In the genomic region with DNA sequence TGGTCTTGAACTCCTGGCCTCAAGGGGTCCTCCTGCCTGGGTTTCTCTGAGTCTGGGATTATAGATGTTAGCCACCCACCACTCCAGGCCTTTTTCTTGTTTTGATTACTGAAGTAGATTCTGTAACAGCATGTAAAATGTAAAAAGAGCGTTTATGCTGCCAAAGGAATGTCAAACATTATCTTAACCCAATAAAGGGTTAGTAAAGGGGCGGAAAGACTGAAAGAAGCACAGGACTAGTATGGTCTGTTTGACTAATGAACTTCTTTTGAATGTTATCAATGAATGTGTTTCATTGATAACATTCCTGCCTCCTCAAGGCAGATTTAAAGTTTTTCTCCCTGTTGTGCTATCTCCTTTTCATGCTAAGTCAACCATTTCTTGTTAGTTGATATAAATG, we compare ENCODE assay signal across 25 cellular contexts. TPM values are rescaled to one million over a fixed set of nuclear protein-coding genes. Genes with fewer than 3 reads are reported as not detected.
DNase-seq lines count a peak whose midpoint lies in the region; TF ChIP-seq lines count a peak whose summit lies in the region.
"Had no signal": no experiment of that assay in that cellular context is flagged by ENCODE, and none has a peak within 500 bp of the region (broad histone marks: within the 10 kb centered on the region; RNA-seq: fewer than 3 reads in every experiment).

No MANE protein-coding gene starts in this region.

- H3K27me3 ChIP-seq in HL-60 (ENCODE audit: insufficient read depth, poor library complexity, severe bottlenecking) = no peaks in the 10 kb centered on the region
- no peaks in the 10 kb centered on the region for H3K27me3 ChIP-seq in hepatocyte
- H3K27me3 ChIP-seq in suprapubic skin = no peaks in the 10 kb centered on the region
- H3K27me3 ChIP-seq: BLaER1, left lung, Peyer's patch, sigmoid colon, upper lobe of right lung had no signal

- H3K4me3 ChIP-seq in HL-60 (replicated peaks; ENCODE audit: insufficient read depth, low read length) = no peak overlapping the region
- H3K4me3 ChIP-seq in hepatocyte = no peak overlapping the region
- no peak overlapping the region for H3K4me3 ChIP-seq in suprapubic skin
- H3K4me3 ChIP-seq: BLaER1, left lung, Peyer's patch, sigmoid colon, upper lobe of right lung had no signal

- no peaks in the 10 kb centered on the region for H3K9me2 ChIP-seq in hepatocyte (replicated peaks; ENCODE audit: insufficient read depth)

- H2AFZ ChIP-seq in hepatocyte = no peak overlapping the region

- peak overlapping the region; percentile 19 for H3K4me3 Mint-ChIP-seq in progenitor cell of endocrine pancreas (ENCODE audit: low read depth)
- H3K4me3 Mint-ChIP-seq: activated T-cell treated with anti-CD3 and anti-CD28 coated beads, Interleukin-2, amount 50 U/mL, for 72 hours; naive B cell; T-helper 2 cell treated with Interferon-gamma antibody and Interleukin-4, amounts not matched to agents 5 μg/mL and 100 μg/mL, for 36 hours had no signal

- no peak for TF ChIP-seq POLR2A in suprapubic skin (IDR thresholded peaks at IDR 0.05)

- H4K20me1 ChIP-seq in hepatocyte (ENCODE audit: insufficient read depth, poor library complexity, severe bottlenecking) = no peaks in the 10 kb centered on the region

- peak overlapping the region; percentile 86 for H3K27ac ChIP-seq in HL-60 (replicated peaks)
- peak overlapping the region; percentile 42 for H3K27ac ChIP-seq in cingulate gyrus (ENCODE audit: low read depth, low read length)
- peak overlapping the region; percentile 59 for H3K27ac ChIP-seq in hepatocyte
- no peak overlapping the region for H3K27ac ChIP-seq in suprapubic skin
- H3K27ac ChIP-seq: BLaER1, sigmoid colon, upper lobe of right lung had no signal

- H3K4me1 Mint-ChIP-seq in progenitor cell of endocrine pancreas (ENCODE audit: low read depth) = peaks cover 61% of the 10 kb centered on the region

- H3K36me3 ChIP-seq in hepatocyte (replicated peaks; ENCODE audit: insufficient read depth, low read depth) = no peaks in the 10 kb centered on the region
- H3K36me3 ChIP-seq in suprapubic skin = no peaks in the 10 kb centered on the region
- H3K36me3 ChIP-seq: left lung, Peyer's patch, sigmoid colon, upper lobe of right lung had no signal

- H3K4me1 ChIP-seq in hepatocyte (ENCODE audit: insufficient read depth) (peaks cover 28% of the 10 kb centered on the region), suprapubic skin (peaks cover 32% of the 10 kb centered on the region)
- H3K4me1 ChIP-seq: BLaER1 had no signal

- peak overlapping the region; percentile 72 for H3K27ac Mint-ChIP-seq in progenitor cell of endocrine pancreas
- H3K27ac Mint-ChIP-seq: activated T-cell treated with anti-CD3 and anti-CD28 coated beads, Interleukin-2, amount 50 U/mL, for 72 hours; T-helper 2 cell treated with Interferon-gamma antibody and Interleukin-4, amounts not matched to agents 5 μg/mL and 100 μg/mL, for 36 hours had no signal

- DNase-seq in HL-60 (ENCODE audit: low read depth in 1 of 2, low spot score in 1 of 2) (no peak), hepatocyte (ENCODE audit: low spot score) (no peak), progenitor cell of endocrine pancreas (ENCODE audit: low spot score, unreplicated experiment) (no peak), NCI-H1417 treated with DMSO at 0.1 percent for 48 hours (lab: John Stamatoyannopoulos, UW) (no peak), NCI-H510A (lab: John Stamatoyannopoulos, UW) (no peak), amygdala (lab: John Stamatoyannopoulos, UW) (no peak), suprapubic skin (ENCODE audit: low spot score in 2 of 2) (no peak)
- DNase-seq: activated CD4-positive, alpha-beta T cell treated with anti-CD3 and anti-CD28 coated beads, Interleukin-2, amount 50 U/mL, for 48 hours; activated CD4-positive, CD25-positive, alpha-beta regulatory T cell treated with anti-CD3 and anti-CD28 coated beads, Interleukin-2, amount 50 U/mL, for 72 hours; activated T-cell treated with anti-CD3 and anti-CD28 coated beads, Interleukin-2, amount 50 U/mL, for 72 hours; central memory CD4-positive, alpha-beta T cell; DMS53; left lung; naive B cell; NCI-H1436 treated with DMSO at 0.1 percent for 48 hours; NCI-H226; SHP77; sigmoid colon; stimulated activated CD4-positive, alpha-beta T cell treated with anti-CD3 and anti-CD28 coated beads, Interleukin-12 subunit alpha, Interleukin-12 subunit beta, amount 100 ng/mL, for 4 hours; stimulated activated CD4-positive, alpha-beta T cell treated with anti-CD3 and anti-CD28 coated beads, Interleukin-4, amount 100 ng/mL, for 4 hours; upper lobe of right lung had no signal

- H3K36me3 Mint-ChIP-seq in progenitor cell of endocrine pancreas (ENCODE audit: insufficient read depth) = no peaks in the 10 kb centered on the region
- H3K36me3 Mint-ChIP-seq: naive B cell had no signal

- no peaks in the 10 kb centered on the region for H3K9me3 Mint-ChIP-seq in progenitor cell of endocrine pancreas (ENCODE audit: low read depth)
- H3K9me3 Mint-ChIP-seq: activated T-cell treated with anti-CD3 and anti-CD28 coated beads, Interleukin-2, amount 50 U/mL, for 72 hours; naive B cell; T-helper 2 cell treated with Interferon-gamma antibody and Interleukin-4, amounts not matched to agents 5 μg/mL and 100 μg/mL, for 36 hours had no signal

- TF ChIP-seq EP300 in suprapubic skin (IDR thresholded peaks at IDR 0.05) = no peak

- peak overlapping the region; percentile 29 for H3K4me2 ChIP-seq in hepatocyte
- H3K4me2 ChIP-seq: BLaER1 had no signal

- H3K79me2 ChIP-seq in hepatocyte = peaks cover 46% of the 10 kb centered on the region

- TF ChIP-seq CTCF in HL-60 (IDR thresholded peaks at IDR 0.05; ENCODE audit: insufficient read depth, low read length) (no peak), hepatocyte (IDR thresholded peaks at IDR 0.05; ENCODE audit: poor library complexity) (no peak), progenitor cell of endocrine pancreas (IDR thresholded peaks at IDR 0.05; ENCODE audit: unreplicated experiment) (no peak), suprapubic skin (IDR thresholded peaks at IDR 0.05) (no peak)

- H3K27me3 Mint-ChIP-seq in progenitor cell of endocrine pancreas = no peaks in the 10 kb centered on the region
- H3K27me3 Mint-ChIP-seq: naive B cell had no signal

- WGBS in hepatocyte (ENCODE audit: low lambda C conversion rate, missing lambda C conversion rate) = 28% methylated on average over 2 of the region's 2 CpGs
- WGBS in suprapubic skin = 65% methylated on average over 2 of the region's 2 CpGs

- H3K9me3 ChIP-seq in hepatocyte (ENCODE audit: low read depth) (no peaks in the 10 kb centered on the region), suprapubic skin (no peaks in the 10 kb centered on the region)
- H3K9me3 ChIP-seq: left lung, Peyer's patch, sigmoid colon, upper lobe of right lung had no signal

RNA-seq across cellular contexts. Expression of gene GPD2, which starts 29.4 kb away (rescaled TPM):
- 63.7 and 71.7 TPM in 2 replicates for total RNA-seq in hepatocyte
- 6.7 and 10.8 TPM in 2 replicates for polyA plus RNA-seq in hepatocyte
- total RNA-seq in progenitor cell of endocrine pancreas = 43.3 and 49.5 TPM in 2 replicates
- total RNA-seq in suprapubic skin = 10 to 100 TPM; 34.7 to 77.5 (median 50.3) TPM
